Comparison of ENCODE assay signal across 2 cellular contexts in the genomic region with DNA sequence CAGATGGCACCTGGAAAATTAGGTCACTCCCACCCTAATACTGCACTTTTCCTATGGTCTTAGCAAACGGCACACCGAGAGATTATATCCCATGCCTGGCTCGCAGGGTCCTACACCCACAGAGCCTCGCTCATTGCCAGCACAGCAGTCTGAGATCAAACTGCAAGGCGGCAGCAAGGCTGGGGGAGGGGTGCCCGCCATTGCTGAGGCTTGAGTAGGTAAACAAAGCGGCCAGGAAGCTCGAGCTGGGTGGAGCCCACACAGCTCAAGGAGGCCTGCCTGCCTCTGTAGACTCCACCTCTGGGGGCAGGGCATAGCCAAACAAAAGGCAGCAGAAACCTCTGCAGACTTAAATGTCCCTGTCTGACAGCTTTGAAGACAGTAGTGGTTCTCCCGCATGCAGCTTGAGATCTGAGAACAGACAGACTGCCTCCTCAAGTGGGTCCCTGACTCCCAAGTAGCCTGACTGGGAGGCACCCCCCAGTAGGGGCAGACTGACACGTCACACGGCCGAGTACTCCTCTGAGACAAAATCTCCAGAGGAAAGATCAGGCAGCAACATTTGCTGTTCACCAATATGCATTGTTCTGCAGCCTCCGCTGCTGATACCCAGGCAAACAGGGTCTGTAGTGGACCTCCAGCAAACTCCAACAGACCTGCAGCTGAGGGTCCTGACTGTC.
TF ChIP-seq lines count a peak whose summit lies in the region.
"Not testable (repeated sequence)": the region's sequence is repeated elsewhere in the genome, so short reads cannot be mapped to it uniquely, and the experiment has no call there.

No MANE protein-coding gene starts in this region.

TF ChIP-seq in HEK293, 187 proteins besides CTCF, POLR2A, EP300 and RAD21:
- peak; percentile 30; the same call in 1 of the 2 replicates for TF ChIP-seq TRIM28 (IDR thresholded peaks at IDR 0.05; ENCODE audit: borderline replicate concordance, low read length)

TF ChIP-seq in HepG2, 621 proteins besides CTCF, POLR2A, EP300 and RAD21:
- TF ChIP-seq, protein P1, sequence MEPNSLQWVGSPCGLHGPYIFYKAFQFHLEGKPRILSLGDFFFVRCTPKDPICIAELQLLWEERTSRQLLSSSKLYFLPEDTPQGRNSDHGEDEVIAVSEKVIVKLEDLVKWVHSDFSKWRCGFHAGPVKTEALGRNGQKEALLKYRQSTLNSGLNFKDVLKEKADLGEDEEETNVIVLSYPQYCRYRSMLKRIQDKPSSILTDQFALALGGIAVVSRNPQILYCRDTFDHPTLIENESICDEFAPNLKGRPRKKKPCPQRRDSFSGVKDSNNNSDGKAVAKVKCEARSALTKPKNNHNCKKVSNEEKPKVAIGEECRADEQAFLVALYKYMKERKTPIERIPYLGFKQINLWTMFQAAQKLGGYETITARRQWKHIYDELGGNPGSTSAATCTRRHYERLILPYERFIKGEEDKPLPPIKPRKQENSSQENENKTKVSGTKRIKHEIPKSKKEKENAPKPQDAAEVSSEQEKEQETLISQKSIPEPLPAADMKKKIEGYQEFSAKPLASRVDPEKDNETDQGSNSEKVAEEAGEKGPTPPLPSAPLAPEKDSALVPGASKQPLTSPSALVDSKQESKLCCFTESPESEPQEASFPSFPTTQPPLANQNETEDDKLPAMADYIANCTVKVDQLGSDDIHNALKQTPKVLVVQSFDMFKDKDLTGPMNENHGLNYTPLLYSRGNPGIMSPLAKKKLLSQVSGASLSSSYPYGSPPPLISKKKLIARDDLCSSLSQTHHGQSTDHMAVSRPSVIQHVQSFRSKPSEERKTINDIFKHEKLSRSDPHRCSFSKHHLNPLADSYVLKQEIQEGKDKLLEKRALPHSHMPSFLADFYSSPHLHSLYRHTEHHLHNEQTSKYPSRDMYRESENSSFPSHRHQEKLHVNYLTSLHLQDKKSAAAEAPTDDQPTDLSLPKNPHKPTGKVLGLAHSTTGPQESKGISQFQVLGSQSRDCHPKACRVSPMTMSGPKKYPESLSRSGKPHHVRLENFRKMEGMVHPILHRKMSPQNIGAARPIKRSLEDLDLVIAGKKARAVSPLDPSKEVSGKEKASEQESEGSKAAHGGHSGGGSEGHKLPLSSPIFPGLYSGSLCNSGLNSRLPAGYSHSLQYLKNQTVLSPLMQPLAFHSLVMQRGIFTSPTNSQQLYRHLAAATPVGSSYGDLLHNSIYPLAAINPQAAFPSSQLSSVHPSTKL (CRISPR knock-in tag; IDR thresholded peaks at IDR 0.05): peak; percentile 35; the same call in 1 of the 2 replicates
- not testable (repeated sequence) for TF ChIP-seq FOXA1 (IDR thresholded peaks at IDR 0.05)
- TF ChIP-seq FOXA1 (CRISPR knock-in tag; IDR thresholded peaks at IDR 0.05) (peak; percentile 63; the same call in 1 of the 2 replicates), ZNF281 (CRISPR knock-in tag; IDR thresholded peaks at IDR 0.05; ENCODE audit: borderline replicate concordance) (peak; percentile 75)
